ENCODE assay signal across 35 cellular contexts in genomic region chr6:38684904-38685303, GRCh38. TPM values are rescaled to one million over a fixed set of nuclear protein-coding genes. Genes with fewer than 3 reads are reported as not detected.
"Had no signal": no experiment of that assay in that cellular context is flagged by ENCODE, and none has a peak within 500 bp of the region (broad histone marks: within the 10 kb centered on the region; RNA-seq: fewer than 3 reads in every experiment).

No MANE protein-coding gene starts in this region.

- H3K9me3 ChIP-seq: ascending aorta, Peyer's patch had no signal

- H3K9me3 Mint-ChIP-seq: activated B cell treated with CpG ODN at 0.5 μM for 24 hours; activated naive CD4-positive, alpha-beta T cell treated with anti-CD3 and anti-CD28 coated beads for 36 hours; activated naive CD4-positive, alpha-beta T cell treated with anti-CD3 and anti-CD28 coated beads, Interleukin-2, amount 50 U/mL, for 72 hours; activated T-cell treated with anti-CD3 and anti-CD28 coated beads, Interleukin-2, amount 50 U/mL, for 72 hours; central memory CD8-positive, alpha-beta T cell had no signal

- DNase-seq: activated B cell treated with CpG ODN at 0.5 μM for 24 hours; activated CD4-positive, alpha-beta T cell treated with anti-CD3 and anti-CD28 coated beads for 48 hours; activated CD4-positive, alpha-beta T cell treated with anti-CD3 and anti-CD28 coated beads, Interleukin-2, amount 50 U/mL, for 4 hours; activated CD4-positive, CD25-positive, alpha-beta regulatory T cell treated with anti-CD3 and anti-CD28 coated beads, Interleukin-2, amount 50 U/mL, for 72 hours; activated gamma-delta T cell treated with Interleukin-2 at 50 U/mL for 16 hours; activated naive CD4-positive, alpha-beta T cell treated with anti-CD3 and anti-CD28 coated beads for 36 hours; activated T-cell treated with anti-CD3 and anti-CD28 coated beads, Interleukin-2, amount 50 U/mL, for 1 hour; activated T-cell treated with anti-CD3 and anti-CD28 coated beads, Interleukin-2, amount 50 U/mL, for 72 hours; amygdala; IMR-90; Karpas-422; KBM-7; NCI-H1048; NCI-H1105 treated with DMSO at 0.1 percent for 48 hours; NCI-H1436; NCI-H1694; NCI-H1930; NCI-H2081 treated with DMSO at 0.1 percent for 48 hours; NCI-H2171; NCI-H510A; NCI-H526; NCI-H748 treated with DMSO at 0.1 percent for 48 hours; NK-92 treated with Interleukin-12 subunit alpha and Interleukin-12 subunit beta, amount 100 ng/mL, for 24 hours; PC-3; Peyer's patch; SIG-M5; T-helper 9 cell had no signal

- H3K4me3 ChIP-seq: ascending aorta, cardiac muscle cell, Peyer's patch had no signal

- H3K27me3 Mint-ChIP-seq: activated B cell treated with CpG ODN at 0.5 μM for 24 hours; central memory CD8-positive, alpha-beta T cell had no signal

- H3K27ac ChIP-seq: ascending aorta, cardiac muscle cell, Peyer's patch, RWPE1, VCaP had no signal

- H3K27me3 ChIP-seq: ascending aorta, cardiac muscle cell, Peyer's patch had no signal

- H3K27ac Mint-ChIP-seq: activated B cell treated with CpG ODN at 0.5 μM for 24 hours; activated naive CD4-positive, alpha-beta T cell treated with anti-CD3 and anti-CD28 coated beads for 36 hours had no signal

- ATAC-seq: activated naive CD4-positive, alpha-beta T cell treated with anti-CD3 and anti-CD28 coated beads, Interleukin-2, amount 50 U/mL, for 72 hours; activated T-cell treated with anti-CD3 and anti-CD28 coated beads, Interleukin-2, amount 50 U/mL, for 72 hours; PC-3; Right ventricle myocardium inferior had no signal

- H3K4me1 ChIP-seq: ascending aorta had no signal

- H3K4me3 Mint-ChIP-seq: activated B cell treated with CpG ODN at 0.5 μM for 24 hours; activated naive CD4-positive, alpha-beta T cell treated with anti-CD3 and anti-CD28 coated beads for 36 hours; activated T-cell treated with anti-CD3 and anti-CD28 coated beads, Interleukin-2, amount 50 U/mL, for 72 hours; central memory CD8-positive, alpha-beta T cell had no signal

RNA-seq across cellular contexts. Expression of gene DNAH8, which starts 30.2 kb away (rescaled TPM):
- total RNA-seq: ascending aorta, cardiac muscle cell, IMR-90, MCF 10A, Right ventricle myocardium inferior had no signal
